1 cellular context compared by ENCODE assay signal in the genomic region with DNA sequence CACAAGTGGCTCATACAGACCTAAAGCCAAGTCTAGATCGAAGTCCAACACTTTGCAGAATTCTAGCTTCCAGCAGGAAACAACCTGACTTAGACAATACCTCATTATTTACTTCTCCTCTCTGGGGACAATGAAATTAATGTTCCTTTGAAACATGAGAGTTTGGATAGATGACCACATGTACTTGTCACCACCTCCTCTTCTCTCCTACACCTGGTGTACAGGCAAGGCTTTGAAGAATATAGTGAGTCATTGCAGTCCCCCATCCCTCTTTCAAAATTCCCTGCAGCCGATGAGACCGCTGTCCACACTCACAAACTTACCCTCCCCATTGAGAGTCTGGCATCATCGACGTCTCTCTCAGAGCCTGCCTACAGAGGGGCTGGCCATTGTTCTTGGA.
TF ChIP-seq lines count a peak whose summit lies in the region.

No MANE protein-coding gene starts in this region.

TF ChIP-seq in HCT116, 20 proteins besides CTCF, POLR2A, EP300 and RAD21 (continued from another document):
- TF ChIP-seq, protein P1, sequence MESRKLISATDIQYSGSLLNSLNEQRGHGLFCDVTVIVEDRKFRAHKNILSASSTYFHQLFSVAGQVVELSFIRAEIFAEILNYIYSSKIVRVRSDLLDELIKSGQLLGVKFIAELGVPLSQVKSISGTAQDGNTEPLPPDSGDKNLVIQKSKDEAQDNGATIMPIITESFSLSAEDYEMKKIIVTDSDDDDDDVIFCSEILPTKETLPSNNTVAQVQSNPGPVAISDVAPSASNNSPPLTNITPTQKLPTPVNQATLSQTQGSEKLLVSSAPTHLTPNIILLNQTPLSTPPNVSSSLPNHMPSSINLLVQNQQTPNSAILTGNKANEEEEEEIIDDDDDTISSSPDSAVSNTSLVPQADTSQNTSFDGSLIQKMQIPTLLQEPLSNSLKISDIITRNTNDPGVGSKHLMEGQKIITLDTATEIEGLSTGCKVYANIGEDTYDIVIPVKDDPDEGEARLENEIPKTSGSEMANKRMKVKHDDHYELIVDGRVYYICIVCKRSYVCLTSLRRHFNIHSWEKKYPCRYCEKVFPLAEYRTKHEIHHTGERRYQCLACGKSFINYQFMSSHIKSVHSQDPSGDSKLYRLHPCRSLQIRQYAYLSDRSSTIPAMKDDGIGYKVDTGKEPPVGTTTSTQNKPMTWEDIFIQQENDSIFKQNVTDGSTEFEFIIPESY (IDR thresholded peaks at IDR 0.05; ENCODE audit: extremely low read depth, insufficient replicate concordance, low read length): no peak
- TF ChIP-seq EZH2 (IDR thresholded peaks at IDR 0.05) (no peak), ELF1 (IDR thresholded peaks at IDR 0.05; ENCODE audit: borderline replicate concordance, low read depth) (no peak), TCF7L2 (IDR thresholded peaks at IDR 0.05; ENCODE audit: borderline replicate concordance, extremely low read depth, insufficient read depth, insufficient read length) (peak; percentile 89), ZNF274 (IDR thresholded peaks at IDR 0.05; ENCODE audit: low read depth, low read length) (no peak)
